In genomic region chr11:8785457-8785856, GRCh38 we compare ENCODE assay signal across 16 cellular contexts.
"Had no signal": no experiment of that assay in that cellular context is flagged by ENCODE, and none has a peak within 500 bp of the region (broad histone marks: within the 10 kb centered on the region; RNA-seq: fewer than 3 reads in every experiment).

No MANE protein-coding gene starts in this region.

- H3K27me3 ChIP-seq: left lung, pancreas, suprapubic skin had no signal

- H3K9me3 Mint-ChIP-seq: activated T-cell treated with anti-CD3 and anti-CD28 coated beads, Interleukin-2, amount 50 U/mL, for 72 hours; natural killer cell; type B pancreatic cell had no signal

- H3K9me3 ChIP-seq: left lung, pancreas, suprapubic skin had no signal

- H3K36me3 ChIP-seq: left lung, pancreas, suprapubic skin had no signal

- ATAC-seq: activated T-cell treated with anti-CD3 and anti-CD28 coated beads, Interleukin-2, amount 50 U/mL, for 72 hours; left lung; natural killer cell; pancreas had no signal

- H3K4me3 ChIP-seq: left lung, pancreas, suprapubic skin had no signal

- H3K27ac Mint-ChIP-seq: activated naive CD8-positive, alpha-beta T cell; activated T-cell treated with anti-CD3 and anti-CD28 coated beads, Interleukin-2, amount 50 U/mL, for 72 hours; natural killer cell; type B pancreatic cell had no signal

- H3K27ac ChIP-seq: left lung, pancreas, suprapubic skin had no signal

- DNase-seq: activated CD4-positive, alpha-beta T cell treated with anti-CD3 and anti-CD28 coated beads, Interleukin-2, amount 50 U/mL, for 4 hours; activated gamma-delta T cell; activated T-cell treated with anti-CD3 and anti-CD28 coated beads, Interleukin-2, amount 50 U/mL, for 72 hours; dermis blood vessel endothelial cell; effector memory CD4-positive, alpha-beta T cell; foreskin fibroblast; hypothalamus; left lung; mesenchymal stem cell; natural killer cell; pancreas; stimulated activated CD4-positive, alpha-beta T cell treated with anti-CD3 and anti-CD28 coated beads, Interleukin-1b, Interleukin-23, amount 100 ng/mL, for 48 hours; stimulated activated naive CD4-positive, alpha-beta T cell treated with Interleukin-2 at 50 U/mL for 16 hours had no signal

- H3K27me3 Mint-ChIP-seq: type B pancreatic cell had no signal

- H3K36me3 Mint-ChIP-seq: activated naive CD8-positive, alpha-beta T cell; natural killer cell had no signal

- H3K4me3 Mint-ChIP-seq: activated naive CD8-positive, alpha-beta T cell; activated T-cell treated with anti-CD3 and anti-CD28 coated beads, Interleukin-2, amount 50 U/mL, for 72 hours; natural killer cell; type B pancreatic cell had no signal
